Comparison of ENCODE assay signal across 17 cellular contexts in the genomic region with DNA sequence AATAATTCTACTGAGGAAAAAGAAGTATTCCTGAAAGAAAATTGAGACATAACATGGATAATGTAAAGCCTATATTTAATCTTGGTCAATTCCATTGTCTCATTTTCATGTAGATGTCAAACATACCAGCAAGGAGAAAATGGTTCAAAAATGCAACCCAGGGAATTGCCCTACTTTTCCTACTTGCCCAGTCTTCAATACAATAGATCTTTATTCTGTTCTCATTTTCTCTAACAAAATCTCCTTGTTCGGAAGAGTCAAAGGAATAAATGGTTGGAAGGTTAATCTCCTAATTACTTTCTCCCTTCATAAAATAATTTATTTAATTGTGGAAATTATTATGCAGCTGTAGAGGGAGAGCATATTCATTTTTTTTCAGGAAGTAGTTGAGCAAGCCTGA.
DNase-seq lines count a peak whose midpoint lies in the region; ATAC-seq lines count a peak whose summit lies in the region.
"Had no signal": no experiment of that assay in that cellular context is flagged by ENCODE, and none has a peak within 500 bp of the region (broad histone marks: within the 10 kb centered on the region; RNA-seq: fewer than 3 reads in every experiment).

No MANE protein-coding gene starts in this region.

- no peaks in the 10 kb centered on the region for H3K27me3 ChIP-seq in naive thymus-derived CD4-positive, alpha-beta T cell (ENCODE audit: control insufficient read depth in 2 of 2, insufficient read depth in 2 of 2, low read length in 2 of 2)
- H3K27me3 ChIP-seq: BLaER1 treated with 17β-estradiol and CSF1 and Interleukin-3, amounts not matched to agents 10 nM and 100 nM had no signal

- no peaks in the 10 kb centered on the region for H3K9me3 ChIP-seq in naive thymus-derived CD4-positive, alpha-beta T cell (ENCODE audit: control insufficient read depth in 2 of 3, low read length in 3 of 3)
- H3K9me3 ChIP-seq: A549; BLaER1 treated with 17β-estradiol and CSF1 and Interleukin-3, amounts not matched to agents 10 nM and 100 nM; Caco-2 had no signal

- peaks cover 0 to 6% (median 0%) of the 10 kb centered on the region in 11 donors for H3K9me3 Mint-ChIP-seq in naive thymus-derived CD4-positive, alpha-beta T cell
- H3K9me3 Mint-ChIP-seq: CD4-positive, alpha-beta T cell had no signal

- CTCF ChIA-PET in naive thymus-derived CD4-positive, alpha-beta T cell (lab: Charles Lee) = no interaction called here

- H3K36me3 ChIP-seq in naive thymus-derived CD4-positive, alpha-beta T cell (ENCODE audit: control insufficient read depth in 2 of 3, insufficient read depth in 3 of 3, low read length in 3 of 3) = no peaks in the 10 kb centered on the region
- H3K36me3 ChIP-seq: BLaER1 treated with 17β-estradiol and CSF1 and Interleukin-3, amounts not matched to agents 10 nM and 100 nM had no signal

- H3K36me3 Mint-ChIP-seq in naive thymus-derived CD4-positive, alpha-beta T cell = no peaks in the 10 kb centered on the region
- H3K36me3 Mint-ChIP-seq: CD8-positive, alpha-beta T cell had no signal

- peak overlapping the region; percentile 12 for H3K27ac ChIP-seq in caudate nucleus (ENCODE audit: low read depth, low read length)
- no peak overlapping the region for H3K27ac ChIP-seq in naive thymus-derived CD4-positive, alpha-beta T cell (ENCODE audit: low read depth, low read length)
- H3K27ac ChIP-seq: 22Rv1; A549; BLaER1 treated with 17β-estradiol and CSF1 and Interleukin-3, amounts not matched to agents 10 nM and 100 nM; C4-2B had no signal

- DNase-seq in caudate nucleus (lab: John Stamatoyannopoulos, UW) (no peak), medulla oblongata (ENCODE audit: extremely low spot score) (peak; percentile 19), sciatic nerve (ENCODE audit: low spot score) (no peak)
- no peak for DNase-seq in naive thymus-derived CD4-positive, alpha-beta T cell
- no peak for DNase-seq in activated naive CD4-positive, alpha-beta T cell (lab: John Stamatoyannopoulos, UW)
- DNase-seq: AML-193; Caco-2; Calu3; CD4-positive, alpha-beta T cell; CD8-positive, alpha-beta T cell; DMS79 treated with DMSO at 0.1 percent for 48 hours; GF-D8 had no signal

- H3K4me3 Mint-ChIP-seq in naive thymus-derived CD4-positive, alpha-beta T cell = no peak overlapping the region
- H3K4me3 Mint-ChIP-seq: B cell; CD4-positive, alpha-beta T cell; CD8-positive, alpha-beta T cell had no signal

- intact Hi-C loops in sciatic nerve (cut with DNase I) = no loop called here
- intact Hi-C loops in naive thymus-derived CD4-positive, alpha-beta T cell (cut with micrococcal nuclease) = no loop called here

- H3K4me1 Mint-ChIP-seq in naive thymus-derived CD4-positive, alpha-beta T cell = peaks cover 0 to 2% (median 0%) of the 10 kb centered on the region in 7 donors
- H3K4me1 Mint-ChIP-seq: B cell had no signal

- H3K4me3 ChIP-seq in naive thymus-derived CD4-positive, alpha-beta T cell (ENCODE audit: low read length) = no peak overlapping the region
- H3K4me3 ChIP-seq: A549; BLaER1 treated with 17β-estradiol and CSF1 and Interleukin-3, amounts not matched to agents 10 nM and 100 nM had no signal

- H3K4me1 ChIP-seq in naive thymus-derived CD4-positive, alpha-beta T cell (ENCODE audit: control insufficient read depth in 2 of 2, insufficient read depth in 2 of 2, low read length in 2 of 2) = no peaks in the 10 kb centered on the region
- H3K4me1 ChIP-seq: A549; BLaER1 treated with 17β-estradiol and CSF1 and Interleukin-3, amounts not matched to agents 10 nM and 100 nM; Caco-2 had no signal

- peaks cover 0 to 4% (median 0%) of the 10 kb centered on the region in 5 donors for H3K27me3 Mint-ChIP-seq in naive thymus-derived CD4-positive, alpha-beta T cell
- H3K27me3 Mint-ChIP-seq: B cell; CD4-positive, alpha-beta T cell had no signal

- ATAC-seq in sciatic nerve = peak; percentile 83
- no peak for ATAC-seq in naive thymus-derived CD4-positive, alpha-beta T cell
- ATAC-seq: A549; CD8-positive, alpha-beta T cell had no signal

- H3K27ac Mint-ChIP-seq in naive thymus-derived CD4-positive, alpha-beta T cell = no peak overlapping the region
- H3K27ac Mint-ChIP-seq: B cell; CD4-positive, alpha-beta T cell; CD8-positive, alpha-beta T cell had no signal

- POLR2A ChIA-PET in naive thymus-derived CD4-positive, alpha-beta T cell (lab: Charles Lee) = no interaction called here
